Comparison of ENCODE assay signal across 10 cellular contexts in the genomic region with DNA sequence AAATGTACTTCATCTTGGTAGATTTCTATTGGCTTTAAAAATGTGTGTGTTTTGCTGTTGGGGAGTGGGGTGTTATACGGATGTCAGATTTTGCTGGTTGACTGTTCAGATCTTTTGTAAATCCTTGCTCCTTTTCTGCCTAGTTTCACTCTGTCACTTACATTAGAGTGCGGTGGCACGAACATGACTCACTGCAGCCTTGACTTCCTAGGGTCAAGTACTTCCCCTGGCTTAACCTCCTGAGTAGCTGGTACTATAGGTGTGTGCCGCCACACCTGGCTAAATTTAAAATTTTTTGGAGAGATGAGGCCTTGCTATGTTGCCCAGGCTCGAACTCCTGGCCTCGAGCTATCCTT. TPM values are rescaled to one million over a fixed set of nuclear protein-coding genes. Genes with fewer than 3 reads are reported as not detected.
DNase-seq lines count a peak whose midpoint lies in the region; ATAC-seq and TF ChIP-seq lines count a peak whose summit lies in the region.
"Not testable (repeated sequence)": the region's sequence is repeated elsewhere in the genome, so short reads cannot be mapped to it uniquely, and the experiment has no call there.
"Had no signal": no experiment of that assay in that cellular context is flagged by ENCODE, and none has a peak within 500 bp of the region (broad histone marks: within the 10 kb centered on the region; RNA-seq: fewer than 3 reads in every experiment).

No MANE protein-coding gene starts in this region.

- not testable (repeated sequence) for H3K9me3 Mint-ChIP-seq in GM23338, naive B cell
- H3K9me3 Mint-ChIP-seq in activated T-helper 2 cell treated with anti-CD3 and anti-CD28 coated beads, Interferon-gamma antibody, Interleukin-2, Interleukin-4, amounts not matched to agents 10 μg/mL and 5 μg/mL and 100 μg/mL, durations not matched to agents 14 hours and 24 hours and 36 hours: peaks cover 14% of the 10 kb centered on the region

- H3K4me3 Mint-ChIP-seq in GM23338 (peak overlapping the region; percentile 76), naive B cell (peak overlapping the region; percentile 89 to 95 (median 94))
- H3K4me3 Mint-ChIP-seq in activated T-helper 2 cell treated with anti-CD3 and anti-CD28 coated beads, Interferon-gamma antibody, Interleukin-2, Interleukin-4, amounts not matched to agents 10 μg/mL and 5 μg/mL and 100 μg/mL, durations not matched to agents 14 hours and 24 hours and 36 hours (ENCODE audit: low read depth): peak overlapping the region; percentile 87

- not testable (repeated sequence) for TF ChIP-seq CTCF in 22Rv1 (IDR thresholded peaks at IDR 0.05); GM23338 (conservative IDR thresholded peaks at IDR 0.05; ENCODE audit: low read depth in 2 of 2); Peyer's patch (IDR thresholded peaks at IDR 0.05); dorsolateral prefrontal cortex (IDR thresholded peaks at IDR 0.05 in 54 of 56, conservative IDR thresholded peaks at IDR 0.05 in 2 of 56; ENCODE audit: low read depth in 1 of 56, partially characterized antibody in 56 of 56); hepatocyte (IDR thresholded peaks at IDR 0.05; ENCODE audit: poor library complexity); smooth muscle cell (IDR thresholded peaks at IDR 0.05; ENCODE audit: borderline replicate concordance, insufficient read depth, poor library complexity, severe bottlenecking)

- H3K36me3 ChIP-seq in GM23338 (ENCODE audit: insufficient read depth); Peyer's patch; hepatocyte (replicated peaks; ENCODE audit: insufficient read depth, low read depth); smooth muscle cell (ENCODE audit: low read depth): not testable (repeated sequence)

- H2AFZ ChIP-seq in GM23338: not testable (repeated sequence)
- H2AFZ ChIP-seq in hepatocyte: peak overlapping the region; percentile 97
- peak overlapping the region; percentile 88 for H2AFZ ChIP-seq in smooth muscle cell (ENCODE audit: low read depth)

- not testable (repeated sequence) for H3F3A ChIP-seq in GM23338 (replicated peaks; ENCODE audit: low read depth); smooth muscle cell (ENCODE audit: low read depth)

- H4K20me1 ChIP-seq in GM23338 (replicated peaks; ENCODE audit: insufficient read depth) (peaks cover 11% of the 10 kb centered on the region), smooth muscle cell (ENCODE audit: low read depth) (peaks cover 29% of the 10 kb centered on the region)
- H4K20me1 ChIP-seq in hepatocyte (ENCODE audit: insufficient read depth, poor library complexity, severe bottlenecking): not testable (repeated sequence)

- H3K36me3 Mint-ChIP-seq in GM23338 (ENCODE audit: low read depth); naive B cell: not testable (repeated sequence)
- peaks cover 16% of the 10 kb centered on the region for H3K36me3 Mint-ChIP-seq in activated T-helper 2 cell treated with anti-CD3 and anti-CD28 coated beads, Interferon-gamma antibody, Interleukin-2, Interleukin-4, amounts not matched to agents 10 μg/mL and 5 μg/mL and 100 μg/mL, durations not matched to agents 14 hours and 24 hours and 36 hours (ENCODE audit: low read depth)

- peak overlapping the region; percentile 86 for H3K4me2 ChIP-seq in GM23338
- peak overlapping the region; percentile 73 for H3K4me2 ChIP-seq in hepatocyte
- peak overlapping the region; percentile 93 for H3K4me2 ChIP-seq in smooth muscle cell

- not testable (repeated sequence) for ATAC-seq in GM23338; naive B cell (ENCODE audit: low read depth in 2 of 2)

- H3K9me3 ChIP-seq in Peyer's patch; hepatocyte (ENCODE audit: low read depth); smooth muscle cell (replicated peaks; ENCODE audit: low read depth): not testable (repeated sequence)

- H3K27me3 Mint-ChIP-seq in GM23338 (ENCODE audit: insufficient read depth, low read depth, poor library complexity): peaks cover 26% of the 10 kb centered on the region
- H3K27me3 Mint-ChIP-seq in activated T-helper 2 cell treated with anti-CD3 and anti-CD28 coated beads, Interferon-gamma antibody, Interleukin-2, Interleukin-4, amounts not matched to agents 10 μg/mL and 5 μg/mL and 100 μg/mL, durations not matched to agents 14 hours and 24 hours and 36 hours (ENCODE audit: low read depth); naive B cell: not testable (repeated sequence)

- peak overlapping the region; percentile 73 for H3K27ac ChIP-seq in 22Rv1
- not testable (repeated sequence) for H3K27ac ChIP-seq in GM23338 (ENCODE audit: low read depth)
- peak overlapping the region; percentile 79 to 84 (median 81) for H3K27ac ChIP-seq in Peyer's patch
- peak overlapping the region in 9 of 59 donors; percentile 47 to 90 (median 81) for H3K27ac ChIP-seq in dorsolateral prefrontal cortex
- H3K27ac ChIP-seq in hepatocyte: peak overlapping the region; percentile 93
- peak overlapping the region; percentile 85 for H3K27ac ChIP-seq in smooth muscle cell (ENCODE audit: low read depth)

- peak overlapping the region; percentile 89 for H3K4me3 ChIP-seq in GM23338
- H3K4me3 ChIP-seq in Peyer's patch: peak overlapping the region; percentile 70 to 89 (median 84)
- H3K4me3 ChIP-seq in dorsolateral prefrontal cortex: peak overlapping the region; percentile 56 to 96 (median 83)
- peak overlapping the region; percentile 73 for H3K4me3 ChIP-seq in hepatocyte
- peak overlapping the region; percentile 98 for H3K4me3 ChIP-seq in smooth muscle cell

- 35% methylated on average over 6 of the region's 6 CpGs for WGBS in hepatocyte (ENCODE audit: low lambda C conversion rate, missing lambda C conversion rate)
- WGBS in smooth muscle cell (ENCODE audit: low lambda C conversion rate): 32% methylated on average over 6 of the region's 6 CpGs

- not testable (repeated sequence) for H3K4me1 ChIP-seq in GM23338 (ENCODE audit: insufficient read depth); Peyer's patch; hepatocyte (ENCODE audit: insufficient read depth); smooth muscle cell (ENCODE audit: low read depth)

- intact Hi-C loops in activated T-helper 2 cell treated with anti-CD3 and anti-CD28 coated beads, Interferon-gamma antibody, Interleukin-2, Interleukin-4, amounts not matched to agents 10 μg/mL and 5 μg/mL and 100 μg/mL, durations not matched to agents 14 hours and 24 hours and 36 hours (cut with micrococcal nuclease); dorsolateral prefrontal cortex (cut with DNase I): not testable (repeated sequence)

- H3K79me2 ChIP-seq in GM23338 (replicated peaks; ENCODE audit: insufficient read depth): peaks cover 51% of the 10 kb centered on the region
- H3K79me2 ChIP-seq in hepatocyte: peaks cover 48% of the 10 kb centered on the region
- peaks cover 43% of the 10 kb centered on the region for H3K79me2 ChIP-seq in smooth muscle cell (ENCODE audit: low read depth)

- DNase-seq in GM23338 (ENCODE audit: low spot score); Peyer's patch; activated T-helper 2 cell treated with anti-CD3 and anti-CD28 coated beads, Interferon-gamma antibody, Interleukin-2, Interleukin-4, amounts not matched to agents 10 μg/mL and 5 μg/mL and 100 μg/mL, durations not matched to agents 14 hours and 24 hours and 36 hours (ENCODE audit: low spot score); dorsolateral prefrontal cortex; hepatocyte (ENCODE audit: low spot score); naive B cell; smooth muscle cell (lab: John Stamatoyannopoulos, UW; ENCODE audit: unreplicated experiment): not testable (repeated sequence)

- not testable (repeated sequence) for H3K27ac Mint-ChIP-seq in GM23338
- H3K27ac Mint-ChIP-seq in activated T-helper 2 cell treated with anti-CD3 and anti-CD28 coated beads, Interferon-gamma antibody, Interleukin-2, Interleukin-4, amounts not matched to agents 10 μg/mL and 5 μg/mL and 100 μg/mL, durations not matched to agents 14 hours and 24 hours and 36 hours: peak overlapping the region; percentile 69
- peak overlapping the region; percentile 78 to 92 (median 82) for H3K27ac Mint-ChIP-seq in naive B cell

- not testable (repeated sequence) for TF ChIP-seq POLR2A in Peyer's patch (IDR thresholded peaks at IDR 0.05)

- not testable (repeated sequence) for H3K9me2 ChIP-seq in GM23338 (ENCODE audit: insufficient read depth); hepatocyte (replicated peaks; ENCODE audit: insufficient read depth)

- peak overlapping the region; percentile 96 for H3K9ac ChIP-seq in smooth muscle cell (ENCODE audit: low read depth)

- peaks cover 15% of the 10 kb centered on the region; the same call in 2 of the 3 replicates for H3K4me1 Mint-ChIP-seq in GM23338
- H3K4me1 Mint-ChIP-seq in activated T-helper 2 cell treated with anti-CD3 and anti-CD28 coated beads, Interferon-gamma antibody, Interleukin-2, Interleukin-4, amounts not matched to agents 10 μg/mL and 5 μg/mL and 100 μg/mL, durations not matched to agents 14 hours and 24 hours and 36 hours (ENCODE audit: low read depth): peaks cover 24% of the 10 kb centered on the region
- H3K4me1 Mint-ChIP-seq in naive B cell: peaks cover 18 to 57% (median 49%) of the 10 kb centered on the region in 3 donors

- H3K27me3 ChIP-seq in GM23338 (ENCODE audit: insufficient read depth): peaks cover 41% of the 10 kb centered on the region
- not testable (repeated sequence) for H3K27me3 ChIP-seq in Peyer's patch; dorsolateral prefrontal cortex; hepatocyte; smooth muscle cell (ENCODE audit: low read depth)

RNA-seq across cellular contexts. Expression of a gene that starts 54.0 kb away (rescaled TPM):
- not detected in 2 replicates for total RNA-seq in GM23338 (2014; rRNA removed; shearing (Covaris generic))
- polyA plus RNA-seq in GM23338 (2016; fragmentation: Nextera tagmentation; extraction: Ambion mirVana) (not detected in 2 replicates), hepatocyte (not detected in 2 replicates), naive B cell (ENCODE audit: low read depth in 6 of 6) (10 to 100 TPM in 2 of 6 donors, 1 to 10 TPM in 4; 1.2 to 23.1 (median 5.9) TPM), smooth muscle cell (not detected in 2 replicates)
- total RNA-seq in Peyer's patch (not detected), dorsolateral prefrontal cortex (not detected), hepatocyte (not detected in 2 replicates), smooth muscle cell (not detected in 2 replicates)
- not detected in 2 replicates for total RNA-seq in activated T-helper 2 cell treated with anti-CD3 and anti-CD28 coated beads, Interferon-gamma antibody, Interleukin-2, Interleukin-4, amounts not matched to agents 10 μg/mL and 5 μg/mL and 100 μg/mL, durations not matched to agents 14 hours and 24 hours and 36 hours
- total RNA-seq: LHCN-M2; T-helper 1 cell treated with Interleukin-12 subunit alpha and Interleukin-12 subunit beta and Interleukin-4 antibody, amounts not matched to agents 30 ng/mL and 1 ng/mL, for 36 hours had no signal
